ENCODE assay signal across 27 cellular contexts in genomic region chr7:124724516-124725192, GRCh38. TPM values are rescaled to one million over a fixed set of nuclear protein-coding genes. Genes with fewer than 3 reads are reported as not detected.
DNase-seq lines count a peak whose midpoint lies in the region; ATAC-seq and TF ChIP-seq lines count a peak whose summit lies in the region.
"Had no signal": no experiment of that assay in that cellular context is flagged by ENCODE, and none has a peak within 500 bp of the region (broad histone marks: within the 10 kb centered on the region; RNA-seq: fewer than 3 reads in every experiment).

No MANE protein-coding gene starts in this region.

- in situ Hi-C loops in SK-MEL-5 (cut with HindIII; ENCODE audit: low pct_unique_long_range_greater_than_20kb, low sequenced_read_pairs) = no loop called here

- no peak overlapping the region for H3K4me3 Mint-ChIP-seq in activated T-cell treated with anti-CD3 and anti-CD28 coated beads, Interleukin-2, amount 50 U/mL, for 4 hours
- no peak overlapping the region for H3K4me3 Mint-ChIP-seq in CD4-positive, alpha-beta T cell
- H3K4me3 Mint-ChIP-seq: activated CD8-positive, alpha-beta T cell treated with anti-CD3 and anti-CD28 coated beads, Interleukin-2, amount 10 ng/mL, durations not matched to agents 7 days and 5 days; stimulated activated naive CD8-positive, alpha-beta T cell treated with anti-CD3 and anti-CD28 coated beads, Interleukin-15, amount 100 ng/mL, for 72 hours had no signal

- no peak for ATAC-seq in activated T-cell treated with anti-CD3 and anti-CD28 coated beads, Interleukin-2, amount 50 U/mL, for 4 hours
- ATAC-seq in CD4-positive, alpha-beta T cell (ENCODE audit: poor library complexity) = no peak
- ATAC-seq: activated CD8-positive, alpha-beta T cell treated with anti-CD3 and anti-CD28 coated beads, Interleukin-2, amount 10 ng/mL, durations not matched to agents 7 days and 5 days; stimulated activated naive CD8-positive, alpha-beta T cell treated with anti-CD3 and anti-CD28 coated beads, Interleukin-15, amount 100 ng/mL, for 72 hours had no signal

- DNase-seq in SK-MEL-5 (ENCODE audit: low read depth, low spot score) (peak; percentile 86), globus pallidus (ENCODE audit: low spot score) (peak; percentile 96), midbrain (lab: John Stamatoyannopoulos, UW) (peak; percentile 86), RKO (ENCODE audit: low spot score) (no peak)
- DNase-seq in activated T-cell treated with anti-CD3 and anti-CD28 coated beads, Interleukin-2, amount 50 U/mL, for 4 hours = no peak
- no peak for DNase-seq in CD4-positive, alpha-beta T cell
- no peak for DNase-seq in activated CD8-positive, alpha-beta memory T cell treated with anti-CD3 and anti-CD28 coated beads for 24 hours
- DNase-seq: activated CD4-positive, CD25-positive, alpha-beta regulatory T cell treated with anti-CD3 and anti-CD28 coated beads, Interleukin-2, amount 50 U/mL, for 72 hours; activated CD8-positive, alpha-beta T cell treated with anti-CD3 and anti-CD28 coated beads, Interleukin-2, amount 10 ng/mL, durations not matched to agents 7 days and 5 days; activated gamma-delta T cell treated with Interleukin-2 at 50 U/mL for 16 hours; cerebellar nuclear complex; DMS79 treated with DMSO at 0.1 percent for 48 hours; GF-D8; KBM-7; kidney glomerular epithelial cell; mesenchymal stem cell; NCI-H1105 treated with DMSO at 0.1 percent for 48 hours; NCI-H2029; NCI-H226; NCI-H748 treated with DMSO at 0.1 percent for 48 hours; retina; SJCRH30; stimulated activated CD4-positive, alpha-beta T cell treated with anti-CD3 and anti-CD28 coated beads, Interleukin-1b, Interleukin-23, amount 100 ng/mL, for 48 hours; stimulated activated CD8-positive, alpha-beta memory T cell treated with anti-CD3 and anti-CD28 coated beads, Interleukin-4, amount 100 ng/mL, for 48 hours; stimulated activated naive CD8-positive, alpha-beta T cell treated with anti-CD3 and anti-CD28 coated beads, Interleukin-15, amount 100 ng/mL, for 72 hours; transverse colon had no signal

- H3K4me1 Mint-ChIP-seq in activated T-cell treated with anti-CD3 and anti-CD28 coated beads, Interleukin-2, amount 50 U/mL, for 4 hours (ENCODE audit: low read depth) = no peaks in the 10 kb centered on the region
- no peaks in the 10 kb centered on the region for H3K4me1 Mint-ChIP-seq in CD4-positive, alpha-beta T cell (ENCODE audit: low read depth)
- H3K4me1 Mint-ChIP-seq: stimulated activated naive CD8-positive, alpha-beta T cell treated with anti-CD3 and anti-CD28 coated beads, Interleukin-15, amount 100 ng/mL, for 72 hours had no signal

- CTCF ChIA-PET in CD4-positive, alpha-beta T cell (lab: Charles Lee) = no interaction called here

- H3K9me3 Mint-ChIP-seq in activated T-cell treated with anti-CD3 and anti-CD28 coated beads, Interleukin-2, amount 50 U/mL, for 4 hours = no peaks in the 10 kb centered on the region
- H3K9me3 Mint-ChIP-seq in CD4-positive, alpha-beta T cell = no peaks in the 10 kb centered on the region

- TF ChIP-seq CTCF in CD4-positive, alpha-beta T cell (IDR thresholded peaks at IDR 0.05) = no peak

- no peaks in the 10 kb centered on the region for H3K36me3 Mint-ChIP-seq in activated T-cell treated with anti-CD3 and anti-CD28 coated beads, Interleukin-2, amount 50 U/mL, for 4 hours (ENCODE audit: insufficient read depth)
- no peaks in the 10 kb centered on the region for H3K36me3 Mint-ChIP-seq in CD4-positive, alpha-beta T cell (ENCODE audit: low read depth)

- H3K27ac ChIP-seq in CD4-positive, alpha-beta T cell (ENCODE audit: low read depth, low read length) = no peak overlapping the region
- H3K27ac ChIP-seq: SJCRH30, transverse colon had no signal

- intact Hi-C loops in CD4-positive, alpha-beta T cell (cut with DNase I, micrococcal nuclease) = no loop called here

- no peaks in the 10 kb centered on the region for H3K27me3 ChIP-seq in CD4-positive, alpha-beta T cell (ENCODE audit: control insufficient read depth, insufficient read depth, low read length)
- H3K27me3 ChIP-seq: SJCRH30, transverse colon had no signal

- H3K9me3 ChIP-seq in CD4-positive, alpha-beta T cell (ENCODE audit: control insufficient read depth, low read length) = no peaks in the 10 kb centered on the region
- H3K9me3 ChIP-seq: SJCRH30, transverse colon had no signal

- H3K27me3 Mint-ChIP-seq in activated T-cell treated with anti-CD3 and anti-CD28 coated beads, Interleukin-2, amount 50 U/mL, for 4 hours (ENCODE audit: low read depth) = peaks cover 2% of the 10 kb centered on the region
- peaks cover 4% of the 10 kb centered on the region for H3K27me3 Mint-ChIP-seq in CD4-positive, alpha-beta T cell
- H3K27me3 Mint-ChIP-seq: stimulated activated naive CD8-positive, alpha-beta T cell treated with anti-CD3 and anti-CD28 coated beads, Interleukin-15, amount 100 ng/mL, for 72 hours had no signal

- POLR2A ChIA-PET in CD4-positive, alpha-beta T cell (lab: Charles Lee) = no interaction called here

- no peak overlapping the region for H3K27ac Mint-ChIP-seq in CD4-positive, alpha-beta T cell
- H3K27ac Mint-ChIP-seq: activated CD8-positive, alpha-beta T cell treated with anti-CD3 and anti-CD28 coated beads, Interleukin-2, amount 10 ng/mL, durations not matched to agents 7 days and 5 days; stimulated activated naive CD8-positive, alpha-beta T cell treated with anti-CD3 and anti-CD28 coated beads, Interleukin-15, amount 100 ng/mL, for 72 hours had no signal

RNA-seq across cellular contexts. Expression of gene GPR37, which starts 40.9 kb away (rescaled TPM):
- total RNA-seq in SK-MEL-5 (2014; rRNA removed; shearing (Covaris generic)) = 18.4 and 21.6 TPM in 2 replicates
- polyA plus RNA-seq in SK-MEL-5 (2015; cell fraction: cytosol; rRNA removed) = 18.2 and 27.2 TPM in 2 replicates
- 8.2 and 9.1 TPM in 2 replicates for polyA plus RNA-seq in SK-MEL-5 (2015; cell fraction: nucleus; rRNA removed)
- total RNA-seq in activated T-cell treated with anti-CD3 and anti-CD28 coated beads, Interleukin-2, amount 50 U/mL, for 4 hours = not detected
- total RNA-seq in CD4-positive, alpha-beta T cell = not detected
- total RNA-seq: activated CD8-positive, alpha-beta T cell treated with anti-CD3 and anti-CD28 coated beads, Interleukin-2, amount 10 ng/mL, durations not matched to agents 7 days and 5 days; T-helper 1 cell treated with Interleukin-12 subunit alpha and Interleukin-12 subunit beta and Interleukin-4 antibody, amounts not matched to agents 30 ng/mL and 1 ng/mL, for 36 hours had no signal

Comparison
In these comparisons a context has a peak if more than half of its experiments do, and no peak if none do; other contexts are left out.
1. DNase-seq: peak in SK-MEL-5 (single experiment), globus pallidus (single experiment) and midbrain (single experiment); none in RKO (single experiment), activated T-cell treated with anti-CD3 and anti-CD28 coated beads, Interleukin-2, amount 50 U/mL, for 4 hours (single experiment), CD4-positive, alpha-beta T cell (0 of 10) and activated CD8-positive, alpha-beta memory T cell treated with anti-CD3 and anti-CD28 coated beads for 24 hours (single experiment).
2. RNA of gene GPR37, which starts 40.9 kb away (total RNA-seq): 18.4 to 21.6 TPM in SK-MEL-5; not detected in activated T-cell treated with anti-CD3 and anti-CD28 coated beads, Interleukin-2, amount 50 U/mL, for 4 hours and not detected in CD4-positive, alpha-beta T cell; every median in the first group is over 10 times any median in the second.